Comparison of ENCODE assay signal across 8 cellular contexts in genomic region chr19:50430888-50431342, GRCh38. TPM values are rescaled to one million over a fixed set of nuclear protein-coding genes. Genes with fewer than 3 reads are reported as not detected.
DNase-seq lines count a peak whose midpoint lies in the region; ATAC-seq and TF ChIP-seq lines count a peak whose summit lies in the region.

No MANE protein-coding gene starts in this region.

- ATAC-seq in HG02981 (IDR thresholded peaks at IDR 0.05; ENCODE audit: unreplicated experiment) = no peak

- H3K4me1 ChIP-seq in smooth muscle cell (ENCODE audit: low read depth) = peaks cover 9% of the 10 kb centered on the region

- H3K4me3 ChIP-seq in WERI-Rb-1 (ENCODE audit: low read depth, low read length) (peak overlapping the region; percentile 62), smooth muscle cell (peak overlapping the region; percentile 73)

- DNase-seq in NCI-H1436 (lab: John Stamatoyannopoulos, UW) = peak; percentile 19
- no peak for DNase-seq in NCI-H1436 treated with DMSO at 0.1 percent for 48 hours (lab: John Stamatoyannopoulos, UW)
- DNase-seq in WERI-Rb-1 = no peak
- DNase-seq in glutamatergic neuron = no peak
- no peak for DNase-seq in smooth muscle cell (lab: John Stamatoyannopoulos, UW; ENCODE audit: unreplicated experiment)
- DNase-seq in GM19240 (ENCODE audit: insufficient read length, low spot score) = no peak
- no peak for DNase-seq in NCI-H187 (lab: John Stamatoyannopoulos, UW)

- 58% methylated on average over 13 of the region's 13 CpGs for WGBS in smooth muscle cell (ENCODE audit: low lambda C conversion rate)

- H3K36me3 Mint-ChIP-seq in glutamatergic neuron (ENCODE audit: unreplicated experiment) = no peaks in the 10 kb centered on the region

- no peaks in the 10 kb centered on the region for H3K27me3 ChIP-seq in WERI-Rb-1 (ENCODE audit: insufficient read depth, low read depth, severe bottlenecking)
- H3K27me3 ChIP-seq in smooth muscle cell (ENCODE audit: low read depth) = no peaks in the 10 kb centered on the region

- no peak for TF ChIP-seq CTCF in WERI-Rb-1 (IDR thresholded peaks at IDR 0.05; ENCODE audit: low read depth, low read length)
- TF ChIP-seq CTCF in glutamatergic neuron (IDR thresholded peaks at IDR 0.05; ENCODE audit: partially characterized antibody, unreplicated experiment) = no peak
- no peak for TF ChIP-seq CTCF in smooth muscle cell (IDR thresholded peaks at IDR 0.05; ENCODE audit: borderline replicate concordance, insufficient read depth, poor library complexity, severe bottlenecking)

- no peaks in the 10 kb centered on the region for H3K79me2 ChIP-seq in smooth muscle cell (ENCODE audit: low read depth)

- peaks cover 10% of the 10 kb centered on the region for H3K4me1 Mint-ChIP-seq in glutamatergic neuron (ENCODE audit: low read depth, unreplicated experiment)

- no peaks in the 10 kb centered on the region for H3K9me3 ChIP-seq in WERI-Rb-1 (ENCODE audit: severe bottlenecking)
- no peaks in the 10 kb centered on the region for H3K9me3 ChIP-seq in smooth muscle cell (replicated peaks; ENCODE audit: low read depth)

- no peaks in the 10 kb centered on the region for H4K20me1 ChIP-seq in smooth muscle cell (ENCODE audit: low read depth)

- H3K36me3 ChIP-seq in WERI-Rb-1 (no peaks in the 10 kb centered on the region), smooth muscle cell (ENCODE audit: low read depth) (no peaks in the 10 kb centered on the region)

- H3K9me3 Mint-ChIP-seq in glutamatergic neuron (ENCODE audit: unreplicated experiment) = peaks cover 2% of the 10 kb centered on the region

- H3K4me3 Mint-ChIP-seq in glutamatergic neuron (ENCODE audit: unreplicated experiment) = peak overlapping the region; percentile 86

- peak overlapping the region; percentile 90 for H3K4me2 ChIP-seq in smooth muscle cell

- H3K27ac Mint-ChIP-seq in glutamatergic neuron (ENCODE audit: unreplicated experiment) = peak overlapping the region; percentile 66

- H3F3A ChIP-seq in smooth muscle cell (ENCODE audit: low read depth) = no peaks in the 10 kb centered on the region

- H3K9ac ChIP-seq in smooth muscle cell (ENCODE audit: low read depth) = no peak overlapping the region

- H3K27ac ChIP-seq in WERI-Rb-1 (no peak overlapping the region), smooth muscle cell (ENCODE audit: low read depth) (no peak overlapping the region)

- H3K27me3 Mint-ChIP-seq in glutamatergic neuron (ENCODE audit: unreplicated experiment) = peaks cover 3% of the 10 kb centered on the region

- H2AFZ ChIP-seq in smooth muscle cell (ENCODE audit: low read depth) = peak overlapping the region; percentile 90

RNA-seq across cellular contexts. Expression of gene MYBPC2, which starts 1.8 kb away (rescaled TPM):
- total RNA-seq in glutamatergic neuron (ENCODE audit: unreplicated experiment) (0.61 TPM), smooth muscle cell (0.18 TPM in 1 of 2 replicates, not detected in the other)
- polyA plus RNA-seq in smooth muscle cell = not detected in 2 replicates

RNA-seq across cellular contexts. Expression of gene SPIB, which starts 12.2 kb away (rescaled TPM):
- total RNA-seq in glutamatergic neuron (ENCODE audit: unreplicated experiment) = 2.7 TPM
- total RNA-seq in smooth muscle cell = not detected in 2 replicates
- 0.17 TPM in 1 of 2 replicates, not detected in the other for polyA plus RNA-seq in smooth muscle cell

RNA-seq across cellular contexts. Expression of gene EMC10, which starts 45.4 kb away (rescaled TPM):
- total RNA-seq in glutamatergic neuron (ENCODE audit: unreplicated experiment) = 98.8 TPM
- 49.0 and 51.7 TPM in 2 replicates for total RNA-seq in smooth muscle cell
- 18.0 and 22.0 TPM in 2 replicates for polyA plus RNA-seq in smooth muscle cell

RNA-seq across cellular contexts. Expression of gene GARIN5A, which starts 45.7 kb away (rescaled TPM):
- total RNA-seq in glutamatergic neuron (ENCODE audit: unreplicated experiment) (5.2 TPM), smooth muscle cell (1.7 and 4.1 TPM in 2 replicates)
- 2.1 and 3.7 TPM in 2 replicates for polyA plus RNA-seq in smooth muscle cell

RNA-seq across cellular contexts. Expression of gene POLD1, which starts 46.8 kb away (rescaled TPM):
- 38.9 TPM for total RNA-seq in glutamatergic neuron (ENCODE audit: unreplicated experiment)
- 14.9 and 16.0 TPM in 2 replicates for total RNA-seq in smooth muscle cell
- polyA plus RNA-seq in smooth muscle cell = 37.6 and 41.6 TPM in 2 replicates
